Comparison of ENCODE assay signal across 32 cellular contexts in the genomic region with DNA sequence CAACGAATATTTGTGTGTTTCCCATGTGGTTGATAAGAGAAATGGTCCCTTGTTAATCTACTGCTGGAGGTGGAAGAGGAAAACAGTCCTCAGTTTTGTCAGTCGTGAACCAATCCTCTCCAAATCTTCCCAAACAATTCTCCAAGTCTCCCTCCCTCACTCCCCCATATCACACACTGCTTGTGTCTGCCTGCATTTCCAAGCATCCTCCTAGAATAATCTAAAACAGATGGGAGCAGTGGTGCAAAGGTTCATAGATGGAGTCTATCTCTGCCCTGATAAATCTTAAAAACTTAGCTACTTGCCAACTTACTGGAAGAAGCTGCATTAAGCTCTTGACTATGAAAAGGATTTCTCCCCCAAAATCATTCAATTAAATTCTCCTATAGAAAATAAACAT.
"Had no signal": no experiment of that assay in that cellular context is flagged by ENCODE, and none has a peak within 500 bp of the region (broad histone marks: within the 10 kb centered on the region; RNA-seq: fewer than 3 reads in every experiment).

No MANE protein-coding gene starts in this region.

- H3K27ac Mint-ChIP-seq: activated T-cell treated with anti-CD3 and anti-CD28 coated beads, Interleukin-2, amount 50 U/mL, for 24 hours; activated T-helper 17 cell treated with anti-CD3 and anti-CD28 coated beads, Interleukin-2, amount 50 U/mL, for 72 hours; dendritic cell treated with granulocyte-macrophage colony-stimulating factor and Interleukin-4, amounts not matched to agents 40 ng/mL and 50 ng/mL, for 4 days; endodermal cell; naive thymus-derived CD4-positive, alpha-beta T cell; stimulated activated effector memory CD8-positive, alpha-beta T cell treated with anti-CD3 and anti-CD28 coated beads, Interleukin-12 subunit alpha, Interleukin-12 subunit beta, amount 100 ng/mL, for 72 hours; T-helper 17 cell had no signal

- H3K36me3 ChIP-seq: breast epithelium, pancreas, prostate gland, thyroid gland, vagina had no signal

- H3K27ac ChIP-seq: breast epithelium, foreskin keratinocyte, heart left ventricle, pancreas, prostate gland, sigmoid colon, stomach, thyroid gland, upper lobe of left lung, vagina, WERI-Rb-1 had no signal

- FAIRE-seq: small intestine had no signal

- H3K9me3 ChIP-seq: breast epithelium, heart left ventricle, pancreas, prostate gland, sigmoid colon, stomach, thyroid gland, upper lobe of left lung, vagina had no signal

- H3K27me3 Mint-ChIP-seq: activated T-helper 17 cell treated with anti-CD3 and anti-CD28 coated beads, Interleukin-2, amount 50 U/mL, for 72 hours; dendritic cell treated with granulocyte-macrophage colony-stimulating factor and Interleukin-4, amounts not matched to agents 40 ng/mL and 50 ng/mL, for 4 days; naive thymus-derived CD4-positive, alpha-beta T cell; T-helper 17 cell had no signal

- H3K4me3 ChIP-seq: breast epithelium, heart left ventricle, pancreas, prostate gland, sigmoid colon, stomach, thyroid gland, upper lobe of left lung, vagina had no signal

- DNase-seq: activated CD4-positive, alpha-beta T cell treated with anti-CD3 and anti-CD28 coated beads for 48 hours; activated CD4-positive, alpha-beta T cell treated with anti-CD3 and anti-CD28 coated beads, Interleukin-2, amount 50 U/mL, for 48 hours; activated CD8-positive, alpha-beta memory T cell treated with anti-CD3 and anti-CD28 coated beads, Interleukin-2, amount 50 U/mL, for 4 hours; activated gamma-delta T cell treated with Interleukin-2 at 50 U/mL for 16 hours; activated naive CD4-positive, alpha-beta T cell treated with anti-CD3 and anti-CD28 coated beads, Interleukin-2, amount 50 U/mL, for 16 hours; activated T-cell treated with anti-CD3 and anti-CD28 coated beads, Interleukin-2, amount 50 U/mL, for 24 hours; central memory CD4-positive, alpha-beta T cell; endodermal cell; foreskin keratinocyte; heart left ventricle; naive thymus-derived CD4-positive, alpha-beta T cell; nucleus accumbens; pancreas; retina; sigmoid colon; small intestine; stimulated activated CD4-positive, alpha-beta T cell treated with anti-CD3 and anti-CD28 coated beads, Interleukin-4, amount 100 ng/mL, for 24 hours; stomach; T-helper 17 cell; T1000; thyroid gland; upper lobe of left lung; WERI-Rb-1 had no signal

- H3K4me1 ChIP-seq: breast epithelium, foreskin keratinocyte, heart left ventricle, pancreas, prostate gland, sigmoid colon, stomach, thyroid gland, upper lobe of left lung, vagina had no signal

- H3K4me3 Mint-ChIP-seq: activated T-cell treated with anti-CD3 and anti-CD28 coated beads, Interleukin-2, amount 50 U/mL, for 24 hours; activated T-helper 17 cell treated with anti-CD3 and anti-CD28 coated beads, Interleukin-2, amount 50 U/mL, for 72 hours; dendritic cell treated with granulocyte-macrophage colony-stimulating factor and Interleukin-4, amounts not matched to agents 40 ng/mL and 50 ng/mL, for 4 days; endodermal cell; naive thymus-derived CD4-positive, alpha-beta T cell; neural crest cell; stimulated activated effector memory CD8-positive, alpha-beta T cell treated with anti-CD3 and anti-CD28 coated beads, Interleukin-12 subunit alpha, Interleukin-12 subunit beta, amount 100 ng/mL, for 72 hours; T-helper 17 cell had no signal

- H3K9me3 Mint-ChIP-seq: activated T-cell treated with anti-CD3 and anti-CD28 coated beads, Interleukin-2, amount 50 U/mL, for 24 hours; activated T-helper 17 cell treated with anti-CD3 and anti-CD28 coated beads, Interleukin-2, amount 50 U/mL, for 72 hours; dendritic cell treated with granulocyte-macrophage colony-stimulating factor and Interleukin-4, amounts not matched to agents 40 ng/mL and 50 ng/mL, for 4 days; naive thymus-derived CD4-positive, alpha-beta T cell; neural crest cell; stimulated activated effector memory CD8-positive, alpha-beta T cell treated with anti-CD3 and anti-CD28 coated beads, Interleukin-12 subunit alpha, Interleukin-12 subunit beta, amount 100 ng/mL, for 72 hours had no signal

- H3K4me1 Mint-ChIP-seq: activated T-helper 17 cell treated with anti-CD3 and anti-CD28 coated beads, Interleukin-2, amount 50 U/mL, for 72 hours; endodermal cell; naive thymus-derived CD4-positive, alpha-beta T cell; neural crest cell; stimulated activated effector memory CD8-positive, alpha-beta T cell treated with anti-CD3 and anti-CD28 coated beads, Interleukin-12 subunit alpha, Interleukin-12 subunit beta, amount 100 ng/mL, for 72 hours had no signal

- H3K27me3 ChIP-seq: breast epithelium, foreskin keratinocyte, pancreas, sigmoid colon, stomach, thyroid gland, upper lobe of left lung, vagina had no signal

- ATAC-seq: activated CD4-positive, CD25-positive, alpha-beta regulatory T cell treated with anti-CD3 and anti-CD28 coated beads, Interleukin-2, amount 50 U/mL, for 24 hours; activated T-helper 17 cell treated with anti-CD3 and anti-CD28 coated beads, Interleukin-2, amount 50 U/mL, for 72 hours; esophagus mucosa; foreskin keratinocyte; heart left ventricle; naive thymus-derived CD4-positive, alpha-beta T cell; pancreas; stimulated activated effector memory CD8-positive, alpha-beta T cell treated with anti-CD3 and anti-CD28 coated beads, Interleukin-12 subunit alpha, Interleukin-12 subunit beta, amount 100 ng/mL, for 72 hours; T-helper 17 cell had no signal
